ENCODE assay signal across 9 cellular contexts in the genomic region with DNA sequence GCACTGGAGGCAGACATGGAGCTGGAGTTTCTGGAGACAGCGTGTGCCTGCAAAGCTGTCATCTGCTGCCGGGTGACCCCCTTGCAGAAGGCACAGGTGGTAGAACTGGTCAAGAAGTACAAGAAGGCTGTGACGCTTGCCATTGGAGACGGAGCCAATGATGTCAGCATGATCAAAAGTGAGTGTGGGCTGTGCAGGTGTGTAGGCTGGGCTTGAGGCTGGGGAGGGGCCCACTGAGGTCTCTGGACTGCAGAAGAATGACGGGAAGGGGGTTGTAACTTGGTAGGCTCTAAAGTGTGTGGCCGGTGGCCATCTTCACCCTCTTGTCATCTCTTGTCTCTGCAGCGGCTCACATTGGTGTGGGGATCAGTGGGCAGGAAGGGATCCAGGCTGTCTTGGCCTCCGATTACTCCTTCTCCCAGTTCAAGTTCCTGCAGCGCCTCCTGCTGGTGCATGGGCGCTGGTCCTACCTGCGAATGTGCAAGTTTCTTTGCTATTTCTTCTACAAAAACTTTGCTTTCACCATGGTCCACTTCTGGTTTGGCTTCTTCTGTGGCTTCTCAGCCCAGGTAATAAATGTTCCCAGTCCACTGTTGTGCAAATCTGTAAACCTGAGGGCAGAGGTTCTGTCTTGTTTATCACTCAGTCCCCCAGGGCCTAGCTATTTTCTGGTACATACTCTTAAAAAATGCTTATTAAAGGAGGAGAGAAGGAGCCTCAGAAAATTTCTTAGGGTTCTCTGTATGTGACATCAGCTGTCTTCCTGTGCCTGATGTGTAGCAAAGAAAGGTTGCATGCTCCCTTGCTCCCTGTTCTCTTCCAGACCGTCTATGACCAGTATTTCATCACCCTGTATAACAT. TPM values are rescaled to one million over a fixed set of nuclear protein-coding genes. Genes with fewer than 3 reads are reported as not detected.
DNase-seq lines count a peak whose midpoint lies in the region; ATAC-seq and TF ChIP-seq lines count a peak whose summit lies in the region.
"Had no signal": no experiment of that assay in that cellular context is flagged by ENCODE, and none has a peak within 500 bp of the region (broad histone marks: within the 10 kb centered on the region; RNA-seq: fewer than 3 reads in every experiment).

No MANE protein-coding gene starts in this region.

- intact Hi-C loops in heart right ventricle (cut with DNase I) = loop anchor here in 1 of 10 donors (10.0 kb wide), 1 partner anchor 100 kb away; no protein-coding TSS in a partner anchor

- 87 to 88% methylated on average over 12 of the region's 12 CpGs for WGBS in heart right ventricle, 2 donors

- ATAC-seq in heart right ventricle (no peak), HG02588 (IDR thresholded peaks at IDR 0.05; ENCODE audit: unreplicated experiment) (no peak), HG03159 (IDR thresholded peaks at IDR 0.05; ENCODE audit: unreplicated experiment) (no peak), GM19023 (IDR thresholded peaks at IDR 0.05; ENCODE audit: unreplicated experiment) (no peak)

- DNase-seq in GM12865 (ENCODE audit: low read depth) = peak; percentile 80
- peak; percentile 58 to 83 (median 69) for DNase-seq in Peyer's patch
- peak; percentile 65 for DNase-seq in activated T-helper 9 cell treated with anti-CD3 and anti-CD28 coated beads, Interleukin-2, amount 50 U/mL, for 16 hours (ENCODE audit: low read depth)
- DNase-seq in heart right ventricle = no peak
- peak; percentile 78 for DNase-seq in stimulated activated CD4-positive, alpha-beta T cell treated with anti-CD3 and anti-CD28 coated beads, Interleukin-4, amount 100 ng/mL, for 24 hours

- H3K9me3 ChIP-seq in Peyer's patch (no peaks in the 10 kb centered on the region), heart right ventricle (no peaks in the 10 kb centered on the region)

- H3K4me3 ChIP-seq in GM12865 (ENCODE audit: low read depth, low read length) = no peak overlapping the region
- no peak overlapping the region for H3K4me3 ChIP-seq in Peyer's patch
- peak overlapping the region in 1 of 10 donors; percentile 28 for H3K4me3 ChIP-seq in heart right ventricle

- peaks cover 0 to 77% (median 0%) of the 10 kb centered on the region in 3 donors for H3K36me3 ChIP-seq in Peyer's patch
- peaks cover 4 to 97% (median 73%) of the 10 kb centered on the region in 9 donors for H3K36me3 ChIP-seq in heart right ventricle

- H3K4me1 ChIP-seq in Peyer's patch = peaks cover 0 to 8% (median 4%) of the 10 kb centered on the region in 4 donors
- H3K4me1 ChIP-seq in heart right ventricle = peaks cover 0 to 37% (median 0%) of the 10 kb centered on the region in 9 donors

- H3K27me3 ChIP-seq in Peyer's patch = no peaks in the 10 kb centered on the region
- H3K27me3 ChIP-seq in heart right ventricle = no peaks in the 10 kb centered on the region

- H3K27ac ChIP-seq in Peyer's patch = no peak overlapping the region
- peak overlapping the region in 1 of 10 donors; percentile 40 for H3K27ac ChIP-seq in heart right ventricle

- TF ChIP-seq POLR2A in Peyer's patch (IDR thresholded peaks at IDR 0.05) = no peak

- TF ChIP-seq CTCF in GM12865 (IDR thresholded peaks at IDR 0.05; ENCODE audit: insufficient read depth, low read depth, low read length, missing control alignments) (peak; percentile 85), Peyer's patch (IDR thresholded peaks at IDR 0.05) (peak; percentile 30 to 57 (median 50)), heart right ventricle (IDR thresholded peaks at IDR 0.05) (peak; percentile 4 to 66 (median 46))

RNA-seq across cellular contexts. Expression of gene ATP8B2, which starts 19.9 kb away (rescaled TPM):
- total RNA-seq in Peyer's patch (10 to 100 TPM; 18.6 to 56.9 (median 31.8) TPM), heart right ventricle (10 to 100 TPM; 10.3 to 17.3 (median 13.3) TPM)
- 10 to 100 TPM in 1 of 2 donors, 1 to 10 TPM in 1; 8.0 to 16.8 TPM for polyA plus RNA-seq in heart right ventricle

RNA-seq across cellular contexts. Expression of gene AQP10, which starts 24.3 kb away (rescaled TPM):
- under 1 TPM in 1 of 4 donors, not detected in 3; 0.85 TPM for total RNA-seq in Peyer's patch
- total RNA-seq in heart right ventricle = 1 to 10 TPM in 1 of 10 donors, under 1 TPM in 6, not detected in 3; 0.12 to 1.5 (median 0.48) TPM
- polyA plus RNA-seq in heart right ventricle = under 1 TPM in 1 of 2 donors, not detected in 1; 0.35 TPM
- total RNA-seq: T-helper 1 cell treated with Interleukin-12 subunit alpha and Interleukin-12 subunit beta and Interleukin-4 antibody, amounts not matched to agents 30 ng/mL and 1 ng/mL, for 36 hours had no signal

RNA-seq across cellular contexts. Expression of gene IL6R, which starts 59.9 kb away (rescaled TPM):
- total RNA-seq in Peyer's patch (100 to 1,000 TPM in 2 of 4 donors, 10 to 100 TPM in 2; 56.1 to 140 (median 100) TPM), heart right ventricle (10 to 100 TPM in 5 of 10 donors, 1 to 10 TPM in 5; 6.1 to 16.2 (median 10.0) TPM)
- 1 to 10 TPM; 2.9 to 6.2 TPM for polyA plus RNA-seq in heart right ventricle

Comparison
In these comparisons a context has a peak if more than half of its experiments do, and no peak if none do; other contexts are left out.
1. DNase-seq: peak in GM12865 (single experiment), Peyer's patch (3 of 3), activated T-helper 9 cell treated with anti-CD3 and anti-CD28 coated beads, Interleukin-2, amount 50 U/mL, for 16 hours (single experiment) and stimulated activated CD4-positive, alpha-beta T cell treated with anti-CD3 and anti-CD28 coated beads, Interleukin-4, amount 100 ng/mL, for 24 hours (single experiment); none in heart right ventricle (0 of 2).
2. Peak in every context shown above with its lines, with median percentiles within 50 percentile points of each other: CTCF ChIP-seq.